Comparison of ENCODE assay signal across 1 cellular context in genomic region chr9:135565636-135566035, GRCh38.
TF ChIP-seq lines count a peak whose summit lies in the region.

No MANE protein-coding gene starts in this region.

TF ChIP-seq in H1, 55 proteins besides CTCF, POLR2A, EP300 and RAD21:
- no peak for TF ChIP-seq YY1 (IDR thresholded peaks at IDR 0.05; ENCODE audit: low read depth, low read length)
- no peak for TF ChIP-seq KDM5A (IDR thresholded peaks at IDR 0.05; ENCODE audit: low read length)
- TF ChIP-seq CBX8 (IDR thresholded peaks at IDR 0.05; ENCODE audit: borderline replicate concordance, low read depth, low read length) = no peak
- TF ChIP-seq CBX5 (IDR thresholded peaks at IDR 0.05; ENCODE audit: low read depth, low read length) = no peak
- TF ChIP-seq POU5F1 (IDR thresholded peaks at IDR 0.05; ENCODE audit: low read depth, low read length) = no peak
- no peak for TF ChIP-seq MAFK (IDR thresholded peaks at IDR 0.05; ENCODE audit: low read depth, low read length)
- TF ChIP-seq GABPA (IDR thresholded peaks at IDR 0.05; ENCODE audit: borderline replicate concordance, insufficient read depth, low read length) = no peak
- no peak for TF ChIP-seq EZH2 (IDR thresholded peaks at IDR 0.05; ENCODE audit: low read depth, low read length, severe bottlenecking)
- TF ChIP-seq POLR2AphosphoS5 (IDR thresholded peaks at IDR 0.05; ENCODE audit: low read depth, low read length) = no peak
- no peak for TF ChIP-seq JUND (IDR thresholded peaks at IDR 0.05; ENCODE audit: low read length)
- no peak for TF ChIP-seq MAX (IDR thresholded peaks at IDR 0.05)
- no peak for TF ChIP-seq TCF12 (IDR thresholded peaks at IDR 0.05; ENCODE audit: low read depth, low read length)
